ENCODE assay signal across 1 cellular context in the genomic region with DNA sequence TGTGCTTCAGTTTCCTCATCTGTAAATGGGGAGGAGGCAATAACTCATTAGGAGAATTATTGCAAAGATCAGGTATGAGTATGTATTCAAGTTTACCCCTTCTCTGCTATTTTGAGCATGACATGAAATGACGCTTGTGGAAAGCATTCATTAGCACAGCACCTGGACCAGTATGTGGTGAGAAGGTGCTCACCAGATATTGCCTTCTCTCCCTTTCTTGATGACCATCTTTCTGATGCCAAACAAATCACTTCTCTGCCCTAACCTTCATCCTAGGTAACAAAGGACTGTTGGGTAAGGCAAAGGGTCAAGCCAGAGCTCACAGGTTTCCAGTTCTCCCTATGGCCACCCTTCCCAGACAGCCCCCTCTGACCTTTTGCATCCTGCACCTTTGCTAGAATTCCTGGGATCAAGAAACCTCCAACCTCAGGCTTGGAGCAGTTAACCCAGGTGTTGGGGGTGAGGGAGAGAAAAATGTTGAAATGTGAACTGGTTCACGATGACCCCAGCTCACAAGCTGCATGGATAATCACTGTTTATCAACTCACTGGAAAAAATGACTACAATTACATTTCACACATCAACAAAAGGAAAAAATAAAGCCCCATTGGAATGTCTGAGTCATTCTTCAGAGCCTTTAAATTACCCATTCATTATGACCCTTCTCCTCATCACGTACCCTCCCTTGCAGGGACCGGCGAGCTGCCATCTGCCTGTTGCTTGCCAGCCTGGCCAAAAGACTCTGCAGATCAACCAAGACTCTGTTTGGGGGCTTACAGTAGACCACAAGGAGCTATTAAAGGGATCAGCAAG.
TF ChIP-seq lines count a peak whose summit lies in the region.

No MANE protein-coding gene starts in this region.

TF ChIP-seq in HEK293, 187 proteins besides CTCF, POLR2A, EP300 and RAD21 (continued from another document):
- TF ChIP-seq, protein P1, sequence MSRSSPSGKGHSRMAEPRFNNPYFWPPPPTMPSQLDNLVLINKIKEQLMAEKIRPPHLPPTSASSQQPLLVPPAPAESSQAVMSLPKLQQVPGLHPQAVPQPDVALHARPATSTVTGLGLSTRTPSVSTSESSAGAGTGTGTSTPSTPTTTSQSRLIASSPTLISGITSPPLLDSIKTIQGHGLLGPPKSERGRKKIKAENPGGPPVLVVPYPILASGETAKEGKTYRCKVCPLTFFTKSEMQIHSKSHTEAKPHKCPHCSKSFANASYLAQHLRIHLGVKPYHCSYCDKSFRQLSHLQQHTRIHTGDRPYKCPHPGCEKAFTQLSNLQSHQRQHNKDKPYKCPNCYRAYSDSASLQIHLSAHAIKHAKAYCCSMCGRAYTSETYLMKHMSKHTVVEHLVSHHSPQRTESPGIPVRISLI (tag by site-specific recombination; IDR thresholded peaks at IDR 0.05): 0 out of 2 replicates have a peak, but pooled peaks have one; percentile 51
- TF ChIP-seq, protein P2, sequence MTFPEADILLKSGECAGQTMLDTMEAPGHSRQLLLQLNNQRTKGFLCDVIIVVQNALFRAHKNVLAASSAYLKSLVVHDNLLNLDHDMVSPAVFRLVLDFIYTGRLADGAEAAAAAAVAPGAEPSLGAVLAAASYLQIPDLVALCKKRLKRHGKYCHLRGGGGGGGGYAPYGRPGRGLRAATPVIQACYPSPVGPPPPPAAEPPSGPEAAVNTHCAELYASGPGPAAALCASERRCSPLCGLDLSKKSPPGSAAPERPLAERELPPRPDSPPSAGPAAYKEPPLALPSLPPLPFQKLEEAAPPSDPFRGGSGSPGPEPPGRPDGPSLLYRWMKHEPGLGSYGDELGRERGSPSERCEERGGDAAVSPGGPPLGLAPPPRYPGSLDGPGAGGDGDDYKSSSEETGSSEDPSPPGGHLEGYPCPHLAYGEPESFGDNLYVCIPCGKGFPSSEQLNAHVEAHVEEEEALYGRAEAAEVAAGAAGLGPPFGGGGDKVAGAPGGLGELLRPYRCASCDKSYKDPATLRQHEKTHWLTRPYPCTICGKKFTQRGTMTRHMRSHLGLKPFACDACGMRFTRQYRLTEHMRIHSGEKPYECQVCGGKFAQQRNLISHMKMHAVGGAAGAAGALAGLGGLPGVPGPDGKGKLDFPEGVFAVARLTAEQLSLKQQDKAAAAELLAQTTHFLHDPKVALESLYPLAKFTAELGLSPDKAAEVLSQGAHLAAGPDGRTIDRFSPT (tag by site-specific recombination; IDR thresholded peaks at IDR 0.05): peak; percentile 58
- 0 out of 2 replicates have a peak, but pooled peaks have one; percentile 27 for TF ChIP-seq SCRT1 (tag by site-specific recombination; IDR thresholded peaks at IDR 0.05; ENCODE audit: borderline replicate concordance)
- TF ChIP-seq, protein P3, sequence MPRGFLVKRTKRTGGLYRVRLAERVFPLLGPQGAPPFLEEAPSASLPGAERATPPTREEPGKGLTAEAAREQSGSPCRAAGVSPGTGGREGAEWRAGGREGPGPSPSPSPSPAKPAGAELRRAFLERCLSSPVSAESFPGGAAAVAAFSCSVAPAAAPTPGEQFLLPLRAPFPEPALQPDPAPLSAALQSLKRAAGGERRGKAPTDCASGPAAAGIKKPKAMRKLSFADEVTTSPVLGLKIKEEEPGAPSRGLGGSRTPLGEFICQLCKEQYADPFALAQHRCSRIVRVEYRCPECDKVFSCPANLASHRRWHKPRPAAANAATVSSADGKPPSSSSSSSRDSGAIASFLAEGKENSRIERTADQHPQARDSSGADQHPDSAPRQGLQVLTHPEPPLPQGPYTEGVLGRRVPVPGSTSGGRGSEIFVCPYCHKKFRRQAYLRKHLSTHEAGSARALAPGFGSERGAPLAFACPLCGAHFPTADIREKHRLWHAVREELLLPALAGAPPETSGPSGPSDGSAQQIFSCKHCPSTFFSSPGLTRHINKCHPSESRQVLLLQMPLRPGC (tag by site-specific recombination; IDR thresholded peaks at IDR 0.05): peak; percentile 55; the same call in 1 of the 2 replicates
- no peak for TF ChIP-seq ZNF146 (tag by site-specific recombination; IDR thresholded peaks at IDR 0.05)
TF ChIP-seq in HEK293: peak in this region for 14.
